ENCODE assay signal across 33 cellular contexts in the genomic region with DNA sequence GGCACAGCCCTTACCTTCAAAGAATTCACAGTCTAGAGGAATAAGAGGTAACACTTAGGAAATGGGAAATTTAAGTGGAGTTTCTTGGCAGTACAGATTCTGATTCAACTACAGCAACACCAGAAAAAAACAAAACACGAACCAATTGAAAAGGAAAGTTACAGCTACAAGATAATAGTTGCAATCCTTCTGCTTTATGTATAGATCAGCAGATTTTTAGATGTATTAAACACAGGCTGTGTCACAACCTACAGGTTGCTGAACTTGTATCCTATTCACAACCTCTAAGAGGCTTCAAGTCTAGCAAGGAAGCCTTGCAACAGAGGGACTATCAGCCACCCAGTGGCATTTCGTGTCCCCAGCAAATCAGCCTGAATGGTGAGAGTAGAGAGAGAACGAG. TPM values are rescaled to one million over a fixed set of nuclear protein-coding genes. Genes with fewer than 3 reads are reported as not detected.
"Had no signal": no experiment of that assay in that cellular context is flagged by ENCODE, and none has a peak within 500 bp of the region (broad histone marks: within the 10 kb centered on the region; RNA-seq: fewer than 3 reads in every experiment).

No MANE protein-coding gene starts in this region.

- H3K4me1 ChIP-seq: adrenal gland, body of pancreas, breast epithelium had no signal

- H3K27me3 ChIP-seq: body of pancreas had no signal

- H3K9me3 ChIP-seq: adrenal gland, body of pancreas, breast epithelium had no signal

- FAIRE-seq: astrocyte, TTC549 had no signal

- H3K27ac ChIP-seq: adrenal gland, body of pancreas, brain microvascular endothelial cell, breast epithelium, VCaP had no signal

- DNase-seq: activated B cell treated with CpG ODN at 0.5 μM for 24 hours; activated CD4-positive, alpha-beta memory T cell treated with anti-CD3 and anti-CD28 coated beads for 36 hours; activated CD4-positive, alpha-beta T cell treated with anti-CD3 and anti-CD28 coated beads for 4 hours; activated CD4-positive, alpha-beta T cell treated with anti-CD3 and anti-CD28 coated beads, Interleukin-2, amount 10 ng/mL, durations not matched to agents 24 days and 14 days; activated CD4-positive, alpha-beta T cell treated with anti-CD3 and anti-CD28 coated beads, Interleukin-2, amount 50 U/mL, for 1 hour; activated CD4-positive, alpha-beta T cell treated with anti-CD3 and anti-CD28 coated beads, Interleukin-2, amount 50 U/mL, for 4 hours; activated CD4-positive, CD25-positive, alpha-beta regulatory T cell treated with anti-CD3 and anti-CD28 coated beads, Interleukin-2, amount 50 U/mL, for 72 hours; activated CD8-positive, alpha-beta memory T cell treated with anti-CD3 and anti-CD28 coated beads, Interleukin-2, amount 50 U/mL, for 4 hours; activated CD8-positive, alpha-beta T cell treated with anti-CD3 and anti-CD28 coated beads for 36 hours; activated effector memory CD4-positive, alpha-beta T cell treated with anti-CD3 and anti-CD28 coated beads, Interleukin-2, amount 50 U/mL, for 16 hours; activated gamma-delta T cell treated with Interleukin-2 at 50 U/mL for 16 hours; activated naive CD4-positive, alpha-beta T cell; activated naive CD4-positive, alpha-beta T cell treated with anti-CD3 and anti-CD28 coated beads for 36 hours; activated naive CD4-positive, alpha-beta T cell treated with anti-CD3 and anti-CD28 coated beads, Interleukin-2, amount 50 U/mL, for 16 hours; activated naive CD8-positive, alpha-beta T cell treated with anti-CD3 and anti-CD28 coated beads for 36 hours; activated T-cell treated with anti-CD3 and anti-CD28 coated beads for 4 hours; activated T-cell treated with anti-CD3 and anti-CD28 coated beads, Interleukin-2, amount 50 U/mL, for 1 hour; activated T-cell treated with anti-CD3 and anti-CD28 coated beads, Interleukin-2, amount 50 U/mL, for 4 hours; activated T-cell treated with anti-CD3 and anti-CD28 coated beads, Interleukin-2, amount 50 U/mL, for 72 hours; adrenal gland; amniotic stem cell; aorta; body of pancreas; brain microvascular endothelial cell; central memory CD4-positive, alpha-beta T cell; T-helper 2 cell; T-helper 9 cell had no signal

- ATAC-seq: activated CD8-positive, alpha-beta T cell treated with anti-CD3 and anti-CD28 coated beads for 36 hours; activated naive CD4-positive, alpha-beta T cell treated with anti-CD3 and anti-CD28 coated beads, Interleukin-2, amount 50 U/mL, for 72 hours; activated T-cell treated with anti-CD3 and anti-CD28 coated beads, Interleukin-2, amount 50 U/mL, for 4 hours; activated T-cell treated with anti-CD3 and anti-CD28 coated beads, Interleukin-2, amount 50 U/mL, for 72 hours; activated T-helper 17 cell treated with anti-CD3 and anti-CD28 coated beads, Interleukin-2, amount 50 U/mL, for 72 hours; body of pancreas had no signal

- H3K4me3 ChIP-seq: adrenal gland, body of pancreas, breast epithelium had no signal

- H3K36me3 ChIP-seq: adrenal gland, brain microvascular endothelial cell, breast epithelium had no signal

RNA-seq across cellular contexts. Expression of a gene that starts 43.8 kb away (rescaled TPM):
- total RNA-seq: activated B cell treated with CpG ODN at 0.5 μM for 24 hours; activated CD8-positive, alpha-beta T cell treated with anti-CD3 and anti-CD28 coated beads for 36 hours; activated naive CD4-positive, alpha-beta T cell treated with anti-CD3 and anti-CD28 coated beads for 36 hours; activated naive CD8-positive, alpha-beta T cell treated with anti-CD3 and anti-CD28 coated beads for 36 hours; activated T-helper 17 cell treated with anti-CD3 and anti-CD28 coated beads, Interleukin-2, amount 50 U/mL, for 72 hours had no signal
